Comparison of ENCODE assay signal across 20 cellular contexts in the genomic region with DNA sequence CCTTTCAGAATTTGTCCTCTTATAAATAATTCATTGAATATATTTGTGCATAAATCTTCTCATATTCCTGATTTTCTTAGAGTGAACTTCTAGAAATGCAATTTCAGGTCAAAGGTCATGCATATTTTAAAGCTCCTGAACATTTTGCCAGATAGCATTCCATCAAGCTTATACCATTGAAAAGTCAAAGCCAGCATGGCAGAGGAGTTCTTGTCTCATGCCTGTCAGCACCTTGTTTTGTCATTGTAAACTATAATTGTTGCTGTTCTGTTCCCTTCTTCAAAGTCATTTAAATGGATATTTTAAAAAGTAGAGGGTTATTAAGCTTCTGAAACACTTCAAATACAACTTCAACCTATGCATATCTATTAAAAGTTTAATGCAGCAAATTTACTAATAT.
"Had no signal": no experiment of that assay in that cellular context is flagged by ENCODE, and none has a peak within 500 bp of the region (broad histone marks: within the 10 kb centered on the region; RNA-seq: fewer than 3 reads in every experiment).

No MANE protein-coding gene starts in this region.

- H3K36me3 ChIP-seq: SJCRH30 had no signal

- H3K27me3 ChIP-seq: SJCRH30 had no signal

- H3K4me2 ChIP-seq: KMS-11 had no signal

- DNase-seq: Kasumi-1, MM.1S, NCI-H1092 treated with DMSO at 0.1 percent for 48 hours, NCI-H1436, NCI-H187, NCI-H2029, NCI-H2081 treated with DMSO at 0.1 percent for 48 hours, NCI-H2171, NCI-H226, NCI-H446, NCI-H510A, NCI-H524 treated with DMSO at 0.1 percent for 48 hours, NCI-H69, NCI-H774, RPMI8226, SHP77 treated with DMSO at 0.1 percent for 48 hours, SJCRH30 had no signal

- H3K27ac ChIP-seq: KMS-11, SJCRH30 had no signal

- H3K4me3 ChIP-seq: K562, SJCRH30 had no signal

- ATAC-seq: HepG2, K562 had no signal

- H3K9me3 ChIP-seq: SJCRH30 had no signal

- H3K9ac ChIP-seq: KMS-11 had no signal
